1 cellular context compared by ENCODE assay signal in genomic region chr1:207311888-207312603, GRCh38.
TF ChIP-seq lines count a peak whose summit lies in the region.

No MANE protein-coding gene starts in this region.

TF ChIP-seq in K562, 482 proteins besides CTCF, POLR2A, EP300 and RAD21 (continued from another document and continues in another):
- no peak for TF ChIP-seq ZBTB40 (IDR thresholded peaks at IDR 0.05)
- TF ChIP-seq ZBTB40 (CRISPR knock-in tag; IDR thresholded peaks at IDR 0.05), result no peak
- no peak for TF ChIP-seq ZNF655 (CRISPR knock-in tag; IDR thresholded peaks at IDR 0.05)
- TF ChIP-seq HSF4 (CRISPR knock-in tag; IDR thresholded peaks at IDR 0.05; ENCODE audit: borderline replicate concordance), result peak; percentile 85; the same call in 1 of the 2 replicates
- TF ChIP-seq CLOCK (CRISPR knock-in tag; IDR thresholded peaks at IDR 0.05; ENCODE audit: borderline replicate concordance), result no peak
- no peak for TF ChIP-seq DNMT1 (IDR thresholded peaks at IDR 0.05)
- no peak for TF ChIP-seq ZHX1 (conservative IDR thresholded peaks at IDR 0.05; ENCODE audit: low read length)
- TF ChIP-seq ZNF644 (tag; IDR thresholded peaks at IDR 0.05; ENCODE audit: low read depth), result peak; percentile 93; the same call in 1 of the 2 replicates
- no peak for TF ChIP-seq MEF2A (IDR thresholded peaks at IDR 0.05; ENCODE audit: control insufficient read depth, low read depth, low read length)
- TF ChIP-seq SNRNP70 (optimal IDR thresholded peaks at IDR 0.05; ENCODE audit: low read depth, low read length), result no peak
- TF ChIP-seq KLF10 (CRISPR knock-in tag; IDR thresholded peaks at IDR 0.05), result no peak
- TF ChIP-seq KLF6 (CRISPR knock-in tag; IDR thresholded peaks at IDR 0.05; ENCODE audit: borderline replicate concordance), result peak; percentile 97
- TF ChIP-seq NFRKB (IDR thresholded peaks at IDR 0.05; ENCODE audit: low read depth), result no peak
- no peak for TF ChIP-seq NFATC3 (IDR thresholded peaks at IDR 0.05)
- TF ChIP-seq SMARCB1 (IDR thresholded peaks at IDR 0.05; ENCODE audit: insufficient read length, low read depth), result no peak
- TF ChIP-seq ZNF444 (CRISPR knock-in tag; IDR thresholded peaks at IDR 0.05), result peak; percentile 75
- TF ChIP-seq BRCA1 (IDR thresholded peaks at IDR 0.05), result no peak
- TF ChIP-seq BRCA1 (CRISPR knock-in tag; IDR thresholded peaks at IDR 0.05), result no peak
- 0 out of 2 replicates have a peak, but pooled peaks have one; percentile 66 for TF ChIP-seq IFI16 (CRISPR knock-in tag; IDR thresholded peaks at IDR 0.05)
- peak; percentile 61; the same call in 1 of the 2 replicates for TF ChIP-seq THRB (CRISPR knock-in tag; conservative IDR thresholded peaks at IDR 0.05)
- no peak for TF ChIP-seq NFYB (IDR thresholded peaks at IDR 0.05; ENCODE audit: extremely low read depth, insufficient read length)
- TF ChIP-seq SMAD3 (CRISPR knock-in tag; conservative IDR thresholded peaks at IDR 0.05), result peak; percentile 88
- no peak for TF ChIP-seq JUN (IDR thresholded peaks at IDR 0.05; ENCODE audit: borderline replicate concordance, low read depth, low read length)
- TF ChIP-seq JUN (CRISPR knock-in tag; IDR thresholded peaks at IDR 0.05; ENCODE audit: borderline replicate concordance), result no peak
- no peak for TF ChIP-seq HNRNPUL1 (IDR thresholded peaks at IDR 0.05; ENCODE audit: low read length)
- no peak for TF ChIP-seq FOXO4 (CRISPR knock-in tag; IDR thresholded peaks at IDR 0.05)
- TF ChIP-seq ZNF57 (CRISPR knock-in tag; IDR thresholded peaks at IDR 0.05), result peak; percentile 63; the same call in 1 of the 2 replicates
- TF ChIP-seq CBFA2T3 (IDR thresholded peaks at IDR 0.05), result peak; percentile 3; the same call in 1 of the 2 replicates
- TF ChIP-seq ZNF766 (CRISPR knock-in tag; conservative IDR thresholded peaks at IDR 0.05), result peak; percentile 88
- TF ChIP-seq PHB2 (IDR thresholded peaks at IDR 0.05; ENCODE audit: low read depth), result no peak
- peak; percentile 91 for TF ChIP-seq MECOM (CRISPR knock-in tag; IDR thresholded peaks at IDR 0.05)
- TF ChIP-seq ID3 (CRISPR knock-in tag; IDR thresholded peaks at IDR 0.05), result no peak
- peak; percentile 80 for TF ChIP-seq ID3 (tag; IDR thresholded peaks at IDR 0.05)
- TF ChIP-seq ZNF316 (IDR thresholded peaks at IDR 0.05), result no peak
- TF ChIP-seq ZNF274 (IDR thresholded peaks at IDR 0.05; ENCODE audit: borderline replicate concordance, low read depth, low read length), result no peak
- TF ChIP-seq ZBTB8A (IDR thresholded peaks at IDR 0.05; ENCODE audit: partially characterized antibody), result no peak
- TF ChIP-seq C11orf30 (IDR thresholded peaks at IDR 0.05; ENCODE audit: low read depth), result no peak
- no peak for TF ChIP-seq ZNF184 (CRISPR knock-in tag; IDR thresholded peaks at IDR 0.05)
- no peak for TF ChIP-seq NCOA4 (IDR thresholded peaks at IDR 0.05; ENCODE audit: partially characterized antibody)
- 0 out of 2 replicates have a peak, but pooled peaks have one; percentile 52 for TF ChIP-seq PPARD (CRISPR knock-in tag; IDR thresholded peaks at IDR 0.05)
